Comparison of ENCODE assay signal across 23 cellular contexts in the genomic region with DNA sequence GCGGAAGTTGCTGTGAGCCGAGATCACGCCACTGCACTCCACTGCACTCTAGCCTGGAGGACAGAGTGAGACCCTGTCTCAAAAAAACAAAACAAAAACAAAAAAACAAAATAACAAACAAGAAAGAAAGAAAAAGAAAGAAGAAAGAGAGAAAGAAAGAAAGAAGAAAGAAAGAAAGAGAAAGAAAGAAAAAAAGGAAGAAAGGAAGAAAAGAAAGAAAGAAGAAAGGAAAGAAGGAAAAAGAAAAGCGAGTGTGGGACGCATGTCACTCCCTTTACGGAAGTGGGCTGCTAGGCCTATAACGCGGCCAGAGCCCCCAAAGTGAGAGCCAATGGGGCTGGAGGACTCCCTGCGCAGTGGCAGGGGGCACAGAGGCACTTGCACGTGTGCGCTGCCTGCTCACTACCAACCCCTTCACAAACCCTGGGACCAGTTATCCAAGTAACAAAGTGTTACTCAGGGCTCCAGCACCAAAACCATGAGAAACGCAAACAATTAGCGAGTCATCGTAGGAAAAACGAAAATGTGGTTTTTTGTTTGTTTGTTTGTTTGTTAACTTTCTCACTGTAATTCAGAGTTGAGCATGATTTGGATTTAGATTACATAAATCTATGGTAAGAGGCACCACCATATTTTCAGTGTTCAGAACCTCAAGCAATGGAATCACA.
"Had no signal": no experiment of that assay in that cellular context is flagged by ENCODE, and none has a peak within 500 bp of the region (broad histone marks: within the 10 kb centered on the region; RNA-seq: fewer than 3 reads in every experiment).

No MANE protein-coding gene starts in this region.

- H3K27ac Mint-ChIP-seq: activated CD8-positive, alpha-beta memory T cell treated with anti-CD3 and anti-CD28 coated beads, Interleukin-2, amount 10 ng/mL, durations not matched to agents 7 days and 5 days; activated CD8-positive, alpha-beta T cell treated with anti-CD3 and anti-CD28 coated beads, Interleukin-2, amount 10 ng/mL, durations not matched to agents 7 days and 5 days; activated naive CD4-positive, alpha-beta T cell treated with anti-CD3 and anti-CD28 coated beads, Interleukin-2, amount 50 U/mL, for 72 hours; activated naive CD8-positive, alpha-beta T cell treated with anti-CD3 and anti-CD28 coated beads, Interleukin-2, amount 50 U/mL, for 24 hours; activated T-cell treated with anti-CD3 and anti-CD28 coated beads, Interleukin-2, amount 50 U/mL, for 24 hours; activated T-helper 1 cell treated with anti-CD3 and anti-CD28 coated beads, Interleukin-12 subunit alpha, Interleukin-12 subunit beta, Interleukin-2, Interleukin-4 antibody, amounts not matched to agents 30 ng/mL and 10 ng/mL and 1 ng/mL, durations not matched to agents 14 hours and 24 hours and 36 hours; T-helper 1 cell treated with Interleukin-12 subunit alpha and Interleukin-12 subunit beta and Interleukin-4 antibody, amounts not matched to agents 30 μg/mL and 1 μg/mL, for 36 hours had no signal

- H3K27me3 ChIP-seq: brain microvascular endothelial cell had no signal

- H3K4me3 Mint-ChIP-seq: activated CD8-positive, alpha-beta memory T cell treated with anti-CD3 and anti-CD28 coated beads, Interleukin-2, amount 10 ng/mL, durations not matched to agents 7 days and 5 days; activated CD8-positive, alpha-beta T cell treated with anti-CD3 and anti-CD28 coated beads, Interleukin-2, amount 10 ng/mL, durations not matched to agents 7 days and 5 days; activated naive CD8-positive, alpha-beta T cell treated with anti-CD3 and anti-CD28 coated beads, Interleukin-2, amount 50 U/mL, for 24 hours; activated T-cell treated with anti-CD3 and anti-CD28 coated beads, Interleukin-2, amount 50 U/mL, for 24 hours; activated T-helper 1 cell treated with anti-CD3 and anti-CD28 coated beads, Interleukin-12 subunit alpha, Interleukin-12 subunit beta, Interleukin-2, Interleukin-4 antibody, amounts not matched to agents 30 ng/mL and 10 ng/mL and 1 ng/mL, durations not matched to agents 14 hours and 24 hours and 36 hours; T-helper 1 cell treated with Interleukin-12 subunit alpha and Interleukin-12 subunit beta and Interleukin-4 antibody, amounts not matched to agents 30 μg/mL and 1 μg/mL, for 36 hours had no signal

- H3K36me3 ChIP-seq: brain microvascular endothelial cell had no signal

- H3K9me3 Mint-ChIP-seq: activated naive CD8-positive, alpha-beta T cell treated with anti-CD3 and anti-CD28 coated beads, Interleukin-2, amount 50 U/mL, for 24 hours; activated T-cell treated with anti-CD3 and anti-CD28 coated beads, Interleukin-2, amount 50 U/mL, for 24 hours; activated T-helper 1 cell treated with anti-CD3 and anti-CD28 coated beads, Interleukin-12 subunit alpha, Interleukin-12 subunit beta, Interleukin-2, Interleukin-4 antibody, amounts not matched to agents 30 ng/mL and 10 ng/mL and 1 ng/mL, durations not matched to agents 14 hours and 24 hours and 36 hours; T-helper 1 cell treated with Interleukin-12 subunit alpha and Interleukin-12 subunit beta and Interleukin-4 antibody, amounts not matched to agents 30 μg/mL and 1 μg/mL, for 36 hours had no signal

- ATAC-seq: activated CD8-positive, alpha-beta memory T cell treated with anti-CD3 and anti-CD28 coated beads, Interleukin-2, amount 10 ng/mL, durations not matched to agents 7 days and 5 days; activated CD8-positive, alpha-beta T cell treated with anti-CD3 and anti-CD28 coated beads, Interleukin-2, amount 10 ng/mL, durations not matched to agents 7 days and 5 days; activated naive CD4-positive, alpha-beta T cell treated with anti-CD3 and anti-CD28 coated beads, Interleukin-2, amount 50 U/mL, for 72 hours; activated naive CD8-positive, alpha-beta T cell treated with anti-CD3 and anti-CD28 coated beads, Interleukin-2, amount 50 U/mL, for 24 hours had no signal

- H3K27me3 Mint-ChIP-seq: activated CD8-positive, alpha-beta memory T cell treated with anti-CD3 and anti-CD28 coated beads, Interleukin-2, amount 10 ng/mL, durations not matched to agents 7 days and 5 days; activated naive CD8-positive, alpha-beta T cell treated with anti-CD3 and anti-CD28 coated beads, Interleukin-2, amount 50 U/mL, for 24 hours; activated T-cell treated with anti-CD3 and anti-CD28 coated beads, Interleukin-2, amount 50 U/mL, for 24 hours had no signal

- H3K36me3 Mint-ChIP-seq: activated CD8-positive, alpha-beta memory T cell treated with anti-CD3 and anti-CD28 coated beads, Interleukin-2, amount 10 ng/mL, durations not matched to agents 7 days and 5 days; activated naive CD4-positive, alpha-beta T cell treated with anti-CD3 and anti-CD28 coated beads, Interleukin-2, amount 50 U/mL, for 72 hours had no signal

- H3K27ac ChIP-seq: brain microvascular endothelial cell had no signal

- DNase-seq: activated CD4-positive, alpha-beta T cell treated with anti-CD3 and anti-CD28 coated beads for 48 hours; activated CD4-positive, alpha-beta T cell treated with anti-CD3 and anti-CD28 coated beads, Interleukin-2, amount 50 U/mL, for 4 hours; activated CD4-positive, CD25-positive, alpha-beta regulatory T cell treated with anti-CD3 and anti-CD28 coated beads, Interleukin-2, amount 50 U/mL, for 72 hours; activated CD8-positive, alpha-beta memory T cell treated with anti-CD3 and anti-CD28 coated beads, Interleukin-2, amount 10 ng/mL, durations not matched to agents 7 days and 5 days; activated CD8-positive, alpha-beta T cell treated with anti-CD3 and anti-CD28 coated beads, Interleukin-2, amount 10 ng/mL, durations not matched to agents 7 days and 5 days; activated effector memory CD4-positive, alpha-beta T cell treated with anti-CD3 and anti-CD28 coated beads, Interleukin-2, amount 50 U/mL, for 16 hours; activated naive CD4-positive, alpha-beta T cell treated with Interleukin-2 at 50 U/mL for 16 hours; activated naive CD8-positive, alpha-beta T cell treated with anti-CD3 and anti-CD28 coated beads, Interleukin-2, amount 50 U/mL, for 24 hours; activated T-cell treated with anti-CD3 and anti-CD28 coated beads, Interleukin-2, amount 50 U/mL, for 24 hours; amniotic stem cell; brain microvascular endothelial cell; caudate nucleus; MM.1S; NCI-H1105; NCI-H1436; NCI-H187; NCI-H2081; NCI-H510A treated with DMSO at 0.1 percent for 48 hours; SHP77 treated with DMSO at 0.1 percent for 48 hours had no signal

- FAIRE-seq: astrocyte had no signal
